20 cellular contexts compared by ENCODE assay signal in genomic region chr6:167125405-167125804, GRCh38. TPM values are rescaled to one million over a fixed set of nuclear protein-coding genes. Genes with fewer than 3 reads are reported as not detected.
DNase-seq lines count a peak whose midpoint lies in the region; ATAC-seq lines count a peak whose summit lies in the region.
"Had no signal": no experiment of that assay in that cellular context is flagged by ENCODE, and none has a peak within 500 bp of the region (broad histone marks: within the 10 kb centered on the region; RNA-seq: fewer than 3 reads in every experiment).

No MANE protein-coding gene starts in this region.

- H3K36me3 Mint-ChIP-seq in activated T-cell treated with anti-CD3 and anti-CD28 coated beads, Interleukin-2, amount 50 U/mL, for 4 hours (ENCODE audit: insufficient read depth): peaks cover 5% of the 10 kb centered on the region
- peaks cover 30% of the 10 kb centered on the region for H3K36me3 Mint-ChIP-seq in memory B cell
- H3K36me3 Mint-ChIP-seq in naive thymus-derived CD8-positive, alpha-beta T cell: no peaks in the 10 kb centered on the region

- H3K4me1 Mint-ChIP-seq in activated T-cell treated with anti-CD3 and anti-CD28 coated beads, Interleukin-2, amount 50 U/mL, for 4 hours (ENCODE audit: low read depth): peaks cover 57% of the 10 kb centered on the region
- peaks cover 57% of the 10 kb centered on the region for H3K4me1 Mint-ChIP-seq in memory B cell
- H3K4me1 Mint-ChIP-seq in naive thymus-derived CD8-positive, alpha-beta T cell: peaks cover 7 to 75% (median 19%) of the 10 kb centered on the region in 4 donors

- H3K4me3 Mint-ChIP-seq in activated T-cell treated with anti-CD3 and anti-CD28 coated beads, Interleukin-2, amount 50 U/mL, for 4 hours: peak overlapping the region; percentile 27
- peak overlapping the region; percentile 99 for H3K4me3 Mint-ChIP-seq in memory B cell
- H3K4me3 Mint-ChIP-seq in naive thymus-derived CD8-positive, alpha-beta T cell: peak overlapping the region in 2 of 10 donors; percentile 19 to 85

- peak overlapping the region; percentile 99 for H3K27ac Mint-ChIP-seq in memory B cell
- H3K27ac Mint-ChIP-seq in naive thymus-derived CD8-positive, alpha-beta T cell: peak overlapping the region in 1 of 10 donors; percentile 37

- no peaks in the 10 kb centered on the region for H3K27me3 Mint-ChIP-seq in activated T-cell treated with anti-CD3 and anti-CD28 coated beads, Interleukin-2, amount 50 U/mL, for 4 hours (ENCODE audit: low read depth)
- H3K27me3 Mint-ChIP-seq in memory B cell: no peaks in the 10 kb centered on the region
- H3K27me3 Mint-ChIP-seq in naive thymus-derived CD8-positive, alpha-beta T cell: no peaks in the 10 kb centered on the region

- POLR2A ChIA-PET in naive thymus-derived CD8-positive, alpha-beta T cell (lab: Charles Lee): no interaction called here

- no peak for ATAC-seq in activated T-cell treated with anti-CD3 and anti-CD28 coated beads, Interleukin-2, amount 50 U/mL, for 4 hours
- ATAC-seq in memory B cell (ENCODE audit: low read depth): peak; percentile 10
- ATAC-seq in HG03097 (IDR thresholded peaks at IDR 0.05; ENCODE audit: low FRiP score, unreplicated experiment): no peak
- no peak for ATAC-seq in naive thymus-derived CD8-positive, alpha-beta T cell
- ATAC-seq: Right ventricle myocardium inferior had no signal

- no peak for DNase-seq in activated T-cell treated with anti-CD3 and anti-CD28 coated beads, Interleukin-2, amount 50 U/mL, for 4 hours
- DNase-seq in activated T-cell treated with anti-CD3 and anti-CD28 coated beads, Interleukin-2, amount 50 U/mL, for 48 hours: no peak
- peak; percentile 16 for DNase-seq in NOMO-1 treated with DMSO at 0.1 percent for 48 hours (lab: John Stamatoyannopoulos, UW; ENCODE audit: unreplicated experiment)
- peak in 1 of 2 donors; percentile 37 for DNase-seq in memory B cell (ENCODE audit: low spot score in 2 of 2)
- no peak for DNase-seq in SW480 (ENCODE audit: low spot score)
- DNase-seq in naive thymus-derived CD8-positive, alpha-beta T cell: no peak
- DNase-seq: COR-L47, DMS153, IMR-90, MM.1S, NCI-H1417, NCI-H187 treated with DMSO at 0.1 percent for 48 hours, NCI-H2171, NCI-H748 treated with DMSO at 0.1 percent for 48 hours had no signal

- no peaks in the 10 kb centered on the region for H3K9me3 Mint-ChIP-seq in activated T-cell treated with anti-CD3 and anti-CD28 coated beads, Interleukin-2, amount 50 U/mL, for 4 hours
- peaks cover 2% of the 10 kb centered on the region for H3K9me3 Mint-ChIP-seq in memory B cell
- no peaks in the 10 kb centered on the region for H3K9me3 Mint-ChIP-seq in naive thymus-derived CD8-positive, alpha-beta T cell

RNA-seq across cellular contexts. Expression of gene CCR6, which starts 2.5 kb away (rescaled TPM):
- total RNA-seq in activated T-cell treated with anti-CD3 and anti-CD28 coated beads, Interleukin-2, amount 50 U/mL, for 4 hours: 1 to 10 TPM; 1.7 to 8.8 (median 5.1) TPM
- 1 to 10 TPM in 1 of 2 experiments, under 1 TPM in 1; 0.10 to 1.1 TPM for total RNA-seq in naive thymus-derived CD8-positive, alpha-beta T cell
- polyA plus RNA-seq in naive thymus-derived CD8-positive, alpha-beta T cell: under 1 TPM; 0.26 to 0.51 (median 0.27) TPM
- total RNA-seq: A673, IMR-90, NCI-H460, Right ventricle myocardium inferior had no signal
- polyA plus RNA-seq: IMR-90 had no signal

RNA-seq across cellular contexts. Expression of gene GPR31, which starts 32.4 kb away (rescaled TPM):
- not detected for total RNA-seq in activated T-cell treated with anti-CD3 and anti-CD28 coated beads, Interleukin-2, amount 50 U/mL, for 4 hours
- total RNA-seq in naive thymus-derived CD8-positive, alpha-beta T cell: not detected
- polyA plus RNA-seq in naive thymus-derived CD8-positive, alpha-beta T cell: not detected
- total RNA-seq: A673, HT-29, IMR-90, NCI-H460, Peyer's patch, Right ventricle myocardium inferior had no signal
- polyA plus RNA-seq: IMR-90 had no signal
